In genomic region chr11:120229451-120230424, GRCh38 we compare ENCODE assay signal across 8 cellular contexts. TPM values are rescaled to one million over a fixed set of nuclear protein-coding genes. Genes with fewer than 3 reads are reported as not detected.
A peak's percentile ranks its signal among the peaks of the same experiment; 100 is the strongest.
DNase-seq lines count a peak whose midpoint lies in the region; ATAC-seq, FAIRE-seq and TF ChIP-seq lines count a peak whose summit lies in the region.

No MANE protein-coding gene starts in this region.

- peaks cover 5% of the 10 kb centered on the region for H4K20me1 ChIP-seq in K562 (replicated peaks; ENCODE audit: control insufficient read depth, insufficient read depth, low read length)

- peaks cover 7% of the 10 kb centered on the region for H3K27me3 ChIP-seq in CD4-positive, alpha-beta T cell (ENCODE audit: control insufficient read depth, insufficient read depth, low read length)
- H3K27me3 ChIP-seq in K562 (ENCODE audit: control insufficient read depth in 2 of 2, insufficient read depth in 2 of 2, low read length in 2 of 2): peaks cover 8 to 37% of the 10 kb centered on the region in 2 experiments; a peak in 4 of 5 replicates

- TF ChIP-seq CTCF in CD4-positive, alpha-beta T cell (IDR thresholded peaks at IDR 0.05): peak; percentile 52
- TF ChIP-seq CTCF in K562 (IDR thresholded peaks at IDR 0.05 in 2 of 3, conservative IDR thresholded peaks at IDR 0.05 in 1 of 3; ENCODE audit: insufficient read depth in 2 of 3, low read depth in 1 of 3, low read length in 3 of 3): peak; percentile 66 to 73 (median 70)

- no peak overlapping the region for H2AFZ ChIP-seq in K562 (ENCODE audit: low read depth, low read length)

- H3K4me3 ChIP-seq in K562: no peak overlapping the region

- no peak overlapping the region for H3K27ac Mint-ChIP-seq in CD4-positive, alpha-beta T cell

- CTCF ChIA-PET in CD4-positive, alpha-beta T cell (lab: Charles Lee): no interaction called here
- CTCF ChIA-PET in K562 (lab: Yijun Ruan, JAX; ENCODE audit: low intra/inter-chr PET ratio): interaction anchor here (1.3 to 2.9 kb wide), 3 partner anchors 56 to 74 kb away, joined by 3 to 44 read pairs (median 9); no protein-coding TSS in a partner anchor

- H3K9me3 Mint-ChIP-seq in CD4-positive, alpha-beta T cell: no peaks in the 10 kb centered on the region

- H3K4me3 Mint-ChIP-seq in CD4-positive, alpha-beta T cell: no peak overlapping the region

- no peak overlapping the region for H3K4me2 ChIP-seq in K562 (ENCODE audit: insufficient read depth, low read length)

- H3K9ac ChIP-seq in K562 (ENCODE audit: insufficient read depth in 1 of 2, low read depth in 2 of 2, low read length in 2 of 2): no peak overlapping the region

- POLR2A ChIA-PET in CD4-positive, alpha-beta T cell (lab: Charles Lee): interaction anchor here (0.6 kb wide), 1 partner anchor 185 kb away, joined by 3 read pairs; no protein-coding TSS in a partner anchor
- POLR2A ChIA-PET in K562 (lab: Yijun Ruan, JAX): interaction anchor here (0.6 to 0.7 kb wide), 3 partner anchors 64 to 1167 kb away, joined by 3 read pairs; no protein-coding TSS in a partner anchor

- H3K9me3 ChIP-seq in CD4-positive, alpha-beta T cell (ENCODE audit: control insufficient read depth, low read length): no peaks in the 10 kb centered on the region
- H3K9me3 ChIP-seq in K562 (replicated peaks; ENCODE audit: control insufficient read depth, insufficient read depth, low read depth, low read length): no peaks in the 10 kb centered on the region

- H3K4me1 ChIP-seq in K562 (replicated peaks in 1 of 2; ENCODE audit: control insufficient read depth in 2 of 2, insufficient read depth in 2 of 2, low read length in 2 of 2): peaks cover 0 to 7% of the 10 kb centered on the region in 2 experiments; a peak in 1 of 5 replicates

- H3K4me1 Mint-ChIP-seq in CD4-positive, alpha-beta T cell (ENCODE audit: low read depth): no peaks in the 10 kb centered on the region

- peak; percentile 64 to 78 for TF ChIP-seq RAD21 in K562 (CRISPR knock-in tag; conservative IDR thresholded peaks at IDR 0.05 in 1 of 2, IDR thresholded peaks at IDR 0.05 in 1 of 2)

- BruUV-seq in K562 (replicated peaks; lab: Mats Ljungman, UMichigan): no TSS peak

- 30% methylated on average over 16 of the region's 17 CpGs for WGBS in K562 (ENCODE audit: insufficient coverage, low coverage, missing lambda C conversion rate)

- no peak overlapping the region for H3K27ac ChIP-seq in CD4-positive, alpha-beta T cell (ENCODE audit: low read depth, low read length)
- no peak overlapping the region for H3K27ac ChIP-seq in K562 (ENCODE audit: extremely low read depth, low read depth, low read length)

- peak; percentile 89 for FAIRE-seq in K562 (lab: Jason Lieb, UNC)

- peaks cover 27% of the 10 kb centered on the region for H3K27me3 Mint-ChIP-seq in CD4-positive, alpha-beta T cell

- no peak for ATAC-seq in CD4-positive, alpha-beta T cell (ENCODE audit: poor library complexity)
- ATAC-seq in K562 (peak; percentile 73), GM18858 (IDR thresholded peaks at IDR 0.05; ENCODE audit: unreplicated experiment) (no peak), HG02938 (IDR thresholded peaks at IDR 0.05; ENCODE audit: unreplicated experiment) (no peak)

- no peaks in the 10 kb centered on the region for H3K9me1 ChIP-seq in K562 (ENCODE audit: control insufficient read depth, insufficient read depth, low read length)

- no peaks in the 10 kb centered on the region for H3K36me3 Mint-ChIP-seq in CD4-positive, alpha-beta T cell (ENCODE audit: low read depth)

- TF ChIP-seq POLR2A in K562 (conservative IDR thresholded peaks at IDR 0.05): no peak

- in situ Hi-C loops in K562 (cut with MboI): loop anchor here (5.0 kb wide), 1 partner anchor 57 kb away; no protein-coding TSS in a partner anchor

- peak in 1 of 10 experiments; percentile 10 for DNase-seq in CD4-positive, alpha-beta T cell
- DNase-seq in HT-29 (ENCODE audit: low spot score) (peak; percentile 58), K562 (ENCODE audit: extremely low read depth in 1 of 4, low spot score in 3 of 4) (peak; percentile 40 to 64 (median 52)), midbrain (lab: John Stamatoyannopoulos, UW) (peak; percentile 64), NCI-H146 treated with DMSO at 0.1 percent for 48 hours (lab: John Stamatoyannopoulos, UW; ENCODE audit: unreplicated experiment) (no peak)
- DNase-seq in activated T-cell treated with anti-CD3 and anti-CD28 coated beads, Interleukin-2, amount 50 U/mL, for 48 hours: no peak

- no peak for TF ChIP-seq EP300 in K562 (IDR thresholded peaks at IDR 0.05; ENCODE audit: low read length)

- intact Hi-C loops in CD4-positive, alpha-beta T cell (cut with DNase I, micrococcal nuclease): loop anchor here in 1 of 2 experiments (2.0 to 5.0 kb wide), 2 partner anchors 57 to 562 kb away; no protein-coding TSS in a partner anchor
- intact Hi-C loops in K562 (cut with micrococcal nuclease): loop anchor here (1.0 kb wide), 1 partner anchor 57 kb away; no protein-coding TSS in a partner anchor

- no peaks in the 10 kb centered on the region for H3K36me3 ChIP-seq in K562 (ENCODE audit: control insufficient read depth, insufficient read depth, low read length)

- no peaks in the 10 kb centered on the region for H3K79me2 ChIP-seq in K562 (ENCODE audit: control insufficient read depth, insufficient read depth, low read length)

TF ChIP-seq in K562, 482 proteins besides CTCF, POLR2A, EP300 and RAD21 (continues in another document):
- no peak for TF ChIP-seq PRPF4 (IDR thresholded peaks at IDR 0.05; ENCODE audit: insufficient read depth, low read depth, low read length, poor library complexity, severe bottlenecking)
- no peak for TF ChIP-seq NR2C1 (IDR thresholded peaks at IDR 0.05)
- no peak for TF ChIP-seq NR2C1 (tag; IDR thresholded peaks at IDR 0.05)
- TF ChIP-seq ZKSCAN1 (IDR thresholded peaks at IDR 0.05; ENCODE audit: low read depth, low read length): peak; percentile 100
- TF ChIP-seq DEAF1 (CRISPR knock-in tag; IDR thresholded peaks at IDR 0.05): peak; percentile 31; the same call in 1 of the 2 replicates

RNA-seq across cellular contexts. Expression of gene POU2F3, which starts 10.2 kb away (rescaled TPM):
- total RNA-seq in CD4-positive, alpha-beta T cell: not detected
- 0.28 and 0.86 TPM in 2 replicates for total RNA-seq in HT-29 (2014; rRNA removed; shearing (Covaris generic))
- not detected in 2 replicates for total RNA-seq in K562 (2011; cell fraction: chromatin; rRNA removed; ENCODE audit: low replicate concordance)
- total RNA-seq in K562 (2011; cell fraction: nucleolus; rRNA removed): not detected in 2 replicates
- total RNA-seq in K562 (2011; cell fraction: nucleoplasm; rRNA removed): not detected in 2 replicates
- total RNA-seq in K562 (2014; rRNA removed) (not detected in 2 replicates), K562 (2014; rRNA removed; fragmentation: Illumina TruSeq; extraction: Trizol) (not detected in 2 replicates), K562 (2015; rRNA removed; fragmentation: Illumina TruSeq; extraction: Trizol) (not detected in 2 replicates), K562 (2021) (not detected in 2 replicates)
- polyA plus RNA-seq in K562 (2011; rRNA removed) (not detected in 2 replicates), K562 (2014; fragmentation: Illumina TruSeq; extraction: Trizol) (not detected in 2 replicates), K562 (2014; fragmentation: Nextera tagmentation; extraction: Ambion mirVana) (not detected), K562 (2014; rRNA removed) (not detected in 2 replicates)
- polyA plus RNA-seq in K562 (2011; cell fraction: cytosol; rRNA removed): not detected in 2 replicates
- not detected in 2 replicates for polyA plus RNA-seq in K562 (2011; cell fraction: nucleus; rRNA removed)
- not detected in 2 replicates for polyA plus RNA-seq in K562 (2012)
- not detected in 2 replicates for polyA minus RNA-seq in K562 (2011; rRNA and poly(A)+ RNA removed)
- not detected in 2 replicates for polyA minus RNA-seq in K562 (2011; cell fraction: cytosol; rRNA and poly(A)+ RNA removed)
- not detected in 2 replicates for polyA minus RNA-seq in K562 (2011; cell fraction: nucleus; rRNA and poly(A)+ RNA removed)

RNA-seq across cellular contexts. Expression of gene OAF, which starts 18.9 kb away (rescaled TPM):
- total RNA-seq in CD4-positive, alpha-beta T cell: 1 to 10 TPM; 3.1 to 3.2 TPM
- total RNA-seq in HT-29 (2014; rRNA removed; shearing (Covaris generic)): 68.5 and 87.3 TPM in 2 replicates
- total RNA-seq in K562 (2011; cell fraction: chromatin; rRNA removed; ENCODE audit: low replicate concordance): 6.8 and 14.7 TPM in 2 replicates
- 12.0 and 19.3 TPM in 2 replicates for total RNA-seq in K562 (2011; cell fraction: nucleolus; rRNA removed)
- 12.0 and 15.3 TPM in 2 replicates for total RNA-seq in K562 (2011; cell fraction: nucleoplasm; rRNA removed)
- total RNA-seq in K562 (2014; rRNA removed) (13.8 and 19.8 TPM in 2 replicates), K562 (2014; rRNA removed; fragmentation: Illumina TruSeq; extraction: Trizol) (4.1 and 6.3 TPM in 2 replicates), K562 (2015; rRNA removed; fragmentation: Illumina TruSeq; extraction: Trizol) (7.5 and 8.3 TPM in 2 replicates), K562 (2021) (20.8 and 21.6 TPM in 2 replicates)
- polyA plus RNA-seq in K562 (2011; rRNA removed) (5.7 and 9.5 TPM in 2 replicates), K562 (2014; fragmentation: Illumina TruSeq; extraction: Trizol) (11.7 and 12.0 TPM in 2 replicates), K562 (2014; fragmentation: Nextera tagmentation; extraction: Ambion mirVana) (1 to 10 TPM; 1.1 to 1.4 TPM), K562 (2014; rRNA removed) (14.5 and 17.3 TPM in 2 replicates)
- polyA plus RNA-seq in K562 (2011; cell fraction: cytosol; rRNA removed): 11.5 and 20.7 TPM in 2 replicates
- polyA plus RNA-seq in K562 (2011; cell fraction: nucleus; rRNA removed): 5.5 and 8.3 TPM in 2 replicates
- polyA plus RNA-seq in K562 (2012): 8.4 and 16.9 TPM in 2 replicates
- polyA minus RNA-seq in K562 (2011; rRNA and poly(A)+ RNA removed): 2.8 and 3.0 TPM in 2 replicates
- polyA minus RNA-seq in K562 (2011; cell fraction: cytosol; rRNA and poly(A)+ RNA removed): 6.1 and 8.7 TPM in 2 replicates
- polyA minus RNA-seq in K562 (2011; cell fraction: nucleus; rRNA and poly(A)+ RNA removed): 3.4 and 4.4 TPM in 2 replicates

Comparison
In these comparisons a context has a peak if more than half of its experiments do, and no peak if none do; other contexts are left out.
1. DNase-seq: peak in HT-29 (single experiment), K562 (4 of 4) and midbrain (single experiment); none in activated T-cell treated with anti-CD3 and anti-CD28 coated beads, Interleukin-2, amount 50 U/mL, for 48 hours (0 of 2) and NCI-H146 treated with DMSO at 0.1 percent for 48 hours (single experiment).